Comparison of ENCODE assay signal across 16 cellular contexts in genomic region chr17:36468903-36469635, GRCh38. TPM values are rescaled to one million over a fixed set of nuclear protein-coding genes. Genes with fewer than 3 reads are reported as not detected.
DNase-seq lines count a peak whose midpoint lies in the region; ATAC-seq, FAIRE-seq and TF ChIP-seq lines count a peak whose summit lies in the region.
"Had no signal": no experiment of that assay in that cellular context is flagged by ENCODE, and none has a peak within 500 bp of the region (broad histone marks: within the 10 kb centered on the region; RNA-seq: fewer than 3 reads in every experiment).

No MANE protein-coding gene starts in this region.

- POLR2A ChIA-PET in HepG2 (lab: Yijun Ruan, JAX): no interaction called here

- no peak for FAIRE-seq in HepG2 (lab: Jason Lieb, UNC)

- no peaks in the 10 kb centered on the region for H3K9me3 ChIP-seq in HepG2 (ENCODE audit: low read length)
- H3K9me3 ChIP-seq: psoas muscle, upper lobe of right lung had no signal

- no peak for ATAC-seq in HG02981 (IDR thresholded peaks at IDR 0.05; ENCODE audit: unreplicated experiment)
- no peak for ATAC-seq in HepG2
- ATAC-seq: psoas muscle, upper lobe of right lung had no signal

- H3K79me2 ChIP-seq in HepG2 (ENCODE audit: insufficient read depth, low read length): no peaks in the 10 kb centered on the region

- no TSS peak for BruUV-seq in HepG2 (replicated peaks; lab: Mats Ljungman, UMichigan)

- peaks cover 0 to 20% of the 10 kb centered on the region in 2 experiments; a peak in 3 of 5 replicates for H3K27me3 ChIP-seq in HepG2 (ENCODE audit: control insufficient read depth in 1 of 2, insufficient read depth in 2 of 2, low read length in 2 of 2)

- H4K20me1 ChIP-seq in HepG2 (ENCODE audit: insufficient read depth, low read length): 0 out of 2 replicates have a peak, but pooled peaks cover 3% of the 10 kb centered on the region

- H3K4me2 ChIP-seq in HepG2 (ENCODE audit: low read depth, low read length): no peak overlapping the region

- in situ Hi-C loops in HepG2 (cut with HindIII; ENCODE audit: extremely low pct_ligation_motif_present, low pct_unique_long_range_greater_than_20kb): no loop called here

- no peaks in the 10 kb centered on the region for H3K36me3 ChIP-seq in HepG2 (replicated peaks in 1 of 2; ENCODE audit: control insufficient read depth in 1 of 2, insufficient read depth in 2 of 2, low read length in 2 of 2)
- H3K36me3 ChIP-seq: upper lobe of right lung had no signal

- TF ChIP-seq POLR2A in HepG2 (IDR thresholded peaks at IDR 0.05; ENCODE audit: insufficient read depth in 1 of 2, low read depth in 2 of 2, low read length in 2 of 2): no peak

- no peak for TF ChIP-seq RAD21 in HepG2 (CRISPR knock-in tag; IDR thresholded peaks at IDR 0.05)

- no peak overlapping the region for H3K4me3 ChIP-seq in HepG2 (replicated peaks in 1 of 3; ENCODE audit: insufficient read depth in 1 of 3, low read depth in 2 of 3, low read length in 3 of 3)
- H3K4me3 ChIP-seq: psoas muscle, upper lobe of right lung had no signal

- DNase-seq in DMS53 treated with DMSO at 0.1 percent for 48 hours (lab: John Stamatoyannopoulos, UW; ENCODE audit: unreplicated experiment) (peak; percentile 31), NCI-H187 (lab: John Stamatoyannopoulos, UW) (peak; percentile 57 to 65), NCI-H69 (lab: John Stamatoyannopoulos, UW) (peak; percentile 56), occipital lobe (lab: John Stamatoyannopoulos, UW) (peak; percentile 8), kidney glomerular epithelial cell (lab: John Stamatoyannopoulos, UW) (no peak), HepG2 (ENCODE audit: low spot score) (no peak), AG08396 (ENCODE audit: low spot score) (no peak)
- DNase-seq: activated B cell treated with CpG ODN at 0.5 μM for 24 hours, dermis blood vessel endothelial cell, HFFc6, NCI-H1092 treated with DMSO at 0.1 percent for 48 hours, NCI-H2227 treated with DMSO at 0.1 percent for 48 hours, SHP77 treated with DMSO at 0.1 percent for 48 hours, upper lobe of right lung had no signal

- no peak for TF ChIP-seq CTCF in HepG2 (CRISPR knock-in tag; IDR thresholded peaks at IDR 0.05)

- TF ChIP-seq EP300 in HepG2 (IDR thresholded peaks at IDR 0.05; ENCODE audit: low read depth in 2 of 2, low read length in 2 of 2) (no peak), HepG2 (CRISPR knock-in tag; IDR thresholded peaks at IDR 0.05; ENCODE audit: borderline replicate concordance) (no peak)

- 14% methylated on average over 15 of the region's 18 CpGs for WGBS in HepG2 (ENCODE audit: low lambda C conversion rate)

- H3K27ac ChIP-seq in HepG2 (ENCODE audit: extremely low read length, insufficient read depth, low read length): no peak overlapping the region
- H3K27ac ChIP-seq: psoas muscle, upper lobe of right lung had no signal

- H3K9ac ChIP-seq in HepG2 (ENCODE audit: insufficient read depth, low read depth, low read length): no peak overlapping the region

- no peak overlapping the region for H2AFZ ChIP-seq in HepG2 (ENCODE audit: low read length)

- intact Hi-C loops in HepG2 (cut with micrococcal nuclease; ENCODE audit: unreplicated experiment): no loop called here

- no peaks in the 10 kb centered on the region for H3K4me1 ChIP-seq in HepG2 (ENCODE audit: insufficient read depth, low read length)
- H3K4me1 ChIP-seq: psoas muscle, upper lobe of right lung had no signal

- CTCF ChIA-PET in HepG2 (lab: Yijun Ruan, JAX; ENCODE audit: low intra/inter-chr PET ratio, low total read pairs): no interaction called here

TF ChIP-seq in HepG2, 621 proteins besides CTCF, POLR2A, EP300 and RAD21:
- TF ChIP-seq ATF7-NPFF (CRISPR knock-in tag; IDR thresholded peaks at IDR 0.05; ENCODE audit: low read depth): no peak
- TF ChIP-seq RXRA (CRISPR knock-in tag; IDR thresholded peaks at IDR 0.05): no peak
- no peak for TF ChIP-seq RFXANK (CRISPR knock-in tag; IDR thresholded peaks at IDR 0.05)
- TF ChIP-seq SAP130 (CRISPR knock-in tag; IDR thresholded peaks at IDR 0.05; ENCODE audit: low read depth): no peak
- no peak for TF ChIP-seq ZBTB7A (CRISPR knock-in tag; IDR thresholded peaks at IDR 0.05)
- no peak for TF ChIP-seq HDAC2 (CRISPR knock-in tag; IDR thresholded peaks at IDR 0.05)

RNA-seq across cellular contexts. Expression of gene ZNHIT3, which starts 17.4 kb away (rescaled TPM):
- 44.6 TPM for total RNA-seq in occipital lobe
- total RNA-seq in HepG2 (2016; rRNA removed; fragmentation: Illumina TruSeq; extraction: Trizol): 66.6 and 88.3 TPM in 2 replicates
- 29.8 and 32.2 TPM in 2 replicates for total RNA-seq in HepG2 (2016; cell fraction: cytosol; rRNA removed; fragmentation: Illumina TruSeq; extraction: Trizol; ENCODE audit: low read depth)
- 67.3 and 89.4 TPM in 2 replicates for total RNA-seq in HepG2 (2016; cell fraction: insoluble cytoplasmic fraction; rRNA removed; fragmentation: Illumina TruSeq; extraction: Trizol)
- total RNA-seq in HepG2 (2016; cell fraction: membrane; rRNA removed; fragmentation: Illumina TruSeq; extraction: Trizol): 41.9 and 45.5 TPM in 2 replicates
- 27.8 and 28.2 TPM in 2 replicates for total RNA-seq in HepG2 (2016; cell fraction: nucleus; rRNA removed; fragmentation: Illumina TruSeq; extraction: Trizol)
- 60.9 and 77.4 TPM in 2 replicates for polyA plus RNA-seq in HepG2 (2011; rRNA removed)
- polyA plus RNA-seq in HepG2 (2011; cell fraction: cytosol; rRNA removed): 58.2 and 69.6 TPM in 2 replicates
- polyA plus RNA-seq in HepG2 (2011; cell fraction: nucleus; rRNA removed): 16.3 and 25.3 TPM in 2 replicates
- polyA plus RNA-seq in HepG2 (2012): 48.2 and 51.5 TPM in 2 replicates
- polyA plus RNA-seq in HepG2 (2016; cell fraction: cytosol; fragmentation: Illumina TruSeq; extraction: Trizol; ENCODE audit: low read depth): 30.5 and 31.3 TPM in 2 replicates
- 87.9 and 101 TPM in 2 replicates for polyA plus RNA-seq in HepG2 (2016; cell fraction: insoluble cytoplasmic fraction; fragmentation: Illumina TruSeq; extraction: Trizol; ENCODE audit: low read depth)
- polyA plus RNA-seq in HepG2 (2016; cell fraction: membrane; fragmentation: Illumina TruSeq; extraction: Trizol; ENCODE audit: low read depth): 43.8 and 44.5 TPM in 2 replicates
- polyA plus RNA-seq in HepG2 (2016; cell fraction: nucleus; fragmentation: Illumina TruSeq; extraction: Trizol; ENCODE audit: insufficient read depth, low read depth): 41.8 and 50.1 TPM in 2 replicates
- polyA minus RNA-seq in HepG2 (2011; rRNA and poly(A)+ RNA removed; ENCODE audit: low replicate concordance): 22.7 and 35.2 TPM in 2 replicates
- polyA minus RNA-seq in HepG2 (2011; cell fraction: cytosol; rRNA and poly(A)+ RNA removed): 8.5 and 13.5 TPM in 2 replicates
- polyA minus RNA-seq in HepG2 (2011; cell fraction: nucleus; rRNA and poly(A)+ RNA removed): 20.0 and 28.6 TPM in 2 replicates

Comparison
In these comparisons a context has a peak if more than half of its experiments do, and no peak if none do; other contexts are left out.
1. DNase-seq: peak in DMS53 treated with DMSO at 0.1 percent for 48 hours (single experiment), NCI-H187 (2 of 2), NCI-H69 (single experiment) and occipital lobe (single experiment); none in kidney glomerular epithelial cell (single experiment), HepG2 (single experiment) and AG08396 (single experiment).